In the genomic region with DNA sequence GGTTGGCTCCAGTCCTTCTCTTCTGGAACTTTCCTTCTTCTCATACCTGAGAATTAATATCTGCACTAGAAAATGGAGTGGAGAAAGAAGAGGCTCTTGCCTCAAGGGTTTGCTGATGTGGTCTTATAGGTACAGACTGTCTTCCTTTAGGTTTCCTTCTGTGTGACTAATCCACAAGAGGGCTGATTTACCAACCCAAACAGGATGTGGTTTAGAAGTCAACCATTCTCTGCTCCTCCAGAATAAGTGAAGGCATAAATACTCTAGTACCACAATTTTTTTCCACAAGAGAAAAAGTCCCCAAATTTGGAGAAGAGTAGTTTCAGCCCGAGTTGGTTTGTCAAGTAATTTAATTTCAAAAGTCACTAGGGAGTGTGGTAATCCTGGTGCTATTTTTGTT, we compare ENCODE assay signal across 1 cellular context.
TF ChIP-seq lines count a peak whose summit lies in the region.

No MANE protein-coding gene starts in this region.

TF ChIP-seq in HepG2, 621 proteins besides CTCF, POLR2A, EP300 and RAD21 (continued from another document):
- TF ChIP-seq PRDM4 (CRISPR knock-in tag; IDR thresholded peaks at IDR 0.05; ENCODE audit: borderline replicate concordance) = no peak
- no peak for TF ChIP-seq KDM2A (CRISPR knock-in tag; IDR thresholded peaks at IDR 0.05; ENCODE audit: borderline replicate concordance, low read depth)
- TF ChIP-seq DRAP1 (CRISPR knock-in tag; IDR thresholded peaks at IDR 0.05) = no peak
- TF ChIP-seq SRSF1 (optimal IDR thresholded peaks at IDR 0.05; ENCODE audit: low read depth, low read length) = no peak
- no peak for TF ChIP-seq ZBTB33 (CRISPR knock-in tag; IDR thresholded peaks at IDR 0.05)
